Comparison of ENCODE assay signal across 26 cellular contexts in genomic region chr5:123154857-123155467, GRCh38.
DNase-seq lines count a peak whose midpoint lies in the region; ATAC-seq and TF ChIP-seq lines count a peak whose summit lies in the region.
"Had no signal": no experiment of that assay in that cellular context is flagged by ENCODE, and none has a peak within 500 bp of the region (broad histone marks: within the 10 kb centered on the region; RNA-seq: fewer than 3 reads in every experiment).

No MANE protein-coding gene starts in this region.

- no peak overlapping the region for H3K9ac ChIP-seq in mesenchymal stem cell (ENCODE audit: low read length)

- H3K9me3 Mint-ChIP-seq in activated naive CD8-positive, alpha-beta T cell treated with anti-CD3 and anti-CD28 coated beads, Interleukin-2, amount 50 U/mL, for 24 hours = no peaks in the 10 kb centered on the region
- H3K9me3 Mint-ChIP-seq: activated CD8-positive, alpha-beta T cell treated with anti-CD3 and anti-CD28 coated beads for 36 hours; activated T-helper 1 cell treated with anti-CD3 and anti-CD28 coated beads, Interleukin-12 subunit alpha, Interleukin-12 subunit beta, Interleukin-2, Interleukin-4 antibody, amounts not matched to agents 30 ng/mL and 10 ng/mL and 1 ng/mL, durations not matched to agents 14 hours and 24 hours and 36 hours; CD8-positive, alpha-beta T cell; H9; naive thymus-derived CD4-positive, alpha-beta T cell; stimulated activated naive B cell treated with anti-CD40 and anti-IgM and Interleukin-4, amounts not matched to agents 10 μg/mL and 1 μg/mL and 100 μg/mL, for 72 hours; T-helper 2 cell treated with Interferon-gamma antibody and Interleukin-4, amounts not matched to agents 5 μg/mL and 100 μg/mL, for 36 hours had no signal

- no peaks in the 10 kb centered on the region for H3K79me1 ChIP-seq in mesenchymal stem cell (replicated peaks; ENCODE audit: low read length, poor library complexity, severe bottlenecking)

- no peak overlapping the region for H3K4me3 Mint-ChIP-seq in activated naive CD8-positive, alpha-beta T cell treated with anti-CD3 and anti-CD28 coated beads, Interleukin-2, amount 50 U/mL, for 24 hours
- H3K4me3 Mint-ChIP-seq: activated CD8-positive, alpha-beta T cell treated with anti-CD3 and anti-CD28 coated beads for 36 hours; activated T-helper 1 cell treated with anti-CD3 and anti-CD28 coated beads, Interleukin-12 subunit alpha, Interleukin-12 subunit beta, Interleukin-2, Interleukin-4 antibody, amounts not matched to agents 30 ng/mL and 10 ng/mL and 1 ng/mL, durations not matched to agents 14 hours and 24 hours and 36 hours; B cell; CD8-positive, alpha-beta T cell; H9; naive thymus-derived CD4-positive, alpha-beta T cell; stimulated activated naive B cell treated with anti-CD40 and anti-IgM and Interleukin-4, amounts not matched to agents 10 μg/mL and 1 μg/mL and 100 μg/mL, for 72 hours; T-helper 2 cell treated with Interferon-gamma antibody and Interleukin-4, amounts not matched to agents 5 μg/mL and 100 μg/mL, for 36 hours had no signal

- H3K4me1 ChIP-seq in mesenchymal stem cell (ENCODE audit: control insufficient read depth, insufficient read depth, low read depth, low read length) = no peaks in the 10 kb centered on the region
- H3K4me1 ChIP-seq in thoracic aorta (ENCODE audit: control insufficient read depth in 1 of 2, low read depth in 2 of 2) = peaks cover 31 to 99% of the 10 kb centered on the region in 2 donors
- peaks cover 24% of the 10 kb centered on the region for H3K4me1 ChIP-seq in vagina
- H3K4me1 ChIP-seq: uterus had no signal

- H2BK120ac ChIP-seq in mesenchymal stem cell (ENCODE audit: low read depth, low read length) = no peak overlapping the region

- 68% methylated on average over 4 of the region's 5 CpGs for WGBS in mesenchymal stem cell

- no peak for TF ChIP-seq CTCF in coronary artery (IDR thresholded peaks at IDR 0.05)
- no peak for TF ChIP-seq CTCF in thoracic aorta (IDR thresholded peaks at IDR 0.05)
- no peak for TF ChIP-seq CTCF in vagina (IDR thresholded peaks at IDR 0.05)

- intact Hi-C loops in vagina (cut with DNase I) = no loop called here

- H2BK12ac ChIP-seq in mesenchymal stem cell (ENCODE audit: low read length in 2 of 2) = peak overlapping the region in 1 of 2 experiments; percentile 42

- TF ChIP-seq POLR2A in vagina (IDR thresholded peaks at IDR 0.05) = no peak

- no peak overlapping the region for H4K8ac ChIP-seq in mesenchymal stem cell (ENCODE audit: low read length)

- H3K36me3 Mint-ChIP-seq in activated naive CD8-positive, alpha-beta T cell treated with anti-CD3 and anti-CD28 coated beads, Interleukin-2, amount 50 U/mL, for 24 hours (ENCODE audit: low read depth) = no peaks in the 10 kb centered on the region
- H3K36me3 Mint-ChIP-seq: CD8-positive, alpha-beta T cell; naive thymus-derived CD4-positive, alpha-beta T cell; stimulated activated naive B cell treated with anti-CD40 and anti-IgM and Interleukin-4, amounts not matched to agents 10 μg/mL and 1 μg/mL and 100 μg/mL, for 72 hours had no signal

- H3K36me3 ChIP-seq in mesenchymal stem cell (ENCODE audit: control insufficient read depth in 1 of 2, insufficient read depth in 2 of 2, low read depth in 1 of 2, low read length in 2 of 2) (no peaks in the 10 kb centered on the region), thoracic aorta (peaks cover 9% of the 10 kb centered on the region), vagina (no peaks in the 10 kb centered on the region)
- H3K36me3 ChIP-seq: adrenal gland, uterus had no signal

- ATAC-seq in thoracic aorta (ENCODE audit: insufficient number of reproducible peaks, low FRiP score, low read depth) = no peak
- no peak for ATAC-seq in activated naive CD8-positive, alpha-beta T cell treated with anti-CD3 and anti-CD28 coated beads, Interleukin-2, amount 50 U/mL, for 24 hours
- ATAC-seq: activated CD8-positive, alpha-beta T cell treated with anti-CD3 and anti-CD28 coated beads for 36 hours; CD8-positive, alpha-beta T cell; GM12878; naive thymus-derived CD4-positive, alpha-beta T cell; stimulated activated naive B cell treated with anti-CD40 and anti-IgM and Interleukin-4, amounts not matched to agents 10 μg/mL and 1 μg/mL and 100 μg/mL, for 72 hours had no signal

- H3K4me1 Mint-ChIP-seq in activated naive CD8-positive, alpha-beta T cell treated with anti-CD3 and anti-CD28 coated beads, Interleukin-2, amount 50 U/mL, for 24 hours = no peaks in the 10 kb centered on the region
- H3K4me1 Mint-ChIP-seq: B cell; naive thymus-derived CD4-positive, alpha-beta T cell; stimulated activated naive B cell treated with anti-CD40 and anti-IgM and Interleukin-4, amounts not matched to agents 10 μg/mL and 1 μg/mL and 100 μg/mL, for 72 hours had no signal

- H3K4ac ChIP-seq in mesenchymal stem cell (ENCODE audit: low read depth in 1 of 2, low read length in 2 of 2) = no peak overlapping the region

- H3K27ac Mint-ChIP-seq in activated naive CD8-positive, alpha-beta T cell treated with anti-CD3 and anti-CD28 coated beads, Interleukin-2, amount 50 U/mL, for 24 hours = no peak overlapping the region
- H3K27ac Mint-ChIP-seq: activated CD8-positive, alpha-beta T cell treated with anti-CD3 and anti-CD28 coated beads for 36 hours; activated T-helper 1 cell treated with anti-CD3 and anti-CD28 coated beads, Interleukin-12 subunit alpha, Interleukin-12 subunit beta, Interleukin-2, Interleukin-4 antibody, amounts not matched to agents 30 ng/mL and 10 ng/mL and 1 ng/mL, durations not matched to agents 14 hours and 24 hours and 36 hours; B cell; CD8-positive, alpha-beta T cell; naive thymus-derived CD4-positive, alpha-beta T cell; stimulated activated naive B cell treated with anti-CD40 and anti-IgM and Interleukin-4, amounts not matched to agents 10 μg/mL and 1 μg/mL and 100 μg/mL, for 72 hours; T-helper 2 cell treated with Interferon-gamma antibody and Interleukin-4, amounts not matched to agents 5 μg/mL and 100 μg/mL, for 36 hours had no signal

- H3K4me2 ChIP-seq in mesenchymal stem cell (ENCODE audit: low read length, poor library complexity, severe bottlenecking) = no peak overlapping the region

- peak overlapping the region in 1 of 2 experiments; percentile 11 for H3K18ac ChIP-seq in mesenchymal stem cell (ENCODE audit: low read depth in 1 of 2, low read length in 2 of 2)

- H2AFZ ChIP-seq in mesenchymal stem cell (ENCODE audit: low read depth, low read length) = no peak overlapping the region

- H3K27me3 ChIP-seq in mesenchymal stem cell (ENCODE audit: control insufficient read depth in 1 of 2, insufficient read depth in 1 of 2, low read length in 2 of 2) = peaks cover 8 to 16% of the 10 kb centered on the region in 2 experiments
- no peaks in the 10 kb centered on the region for H3K27me3 ChIP-seq in thoracic aorta (replicated peaks; ENCODE audit: insufficient read depth)
- no peaks in the 10 kb centered on the region for H3K27me3 ChIP-seq in vagina
- H3K27me3 ChIP-seq: adrenal gland, uterus had no signal

- H3K4me3 ChIP-seq in coronary artery (no peak overlapping the region), mesenchymal stem cell (ENCODE audit: insufficient read depth in 1 of 2, low read depth in 1 of 2, low read length in 2 of 2) (no peak overlapping the region), thoracic aorta (peak overlapping the region; percentile 28), vagina (no peak overlapping the region)
- H3K4me3 ChIP-seq: adrenal gland, GM12878, uterus had no signal

- peak overlapping the region in 1 of 2 experiments; percentile 51 for H3K23ac ChIP-seq in mesenchymal stem cell (ENCODE audit: low read length in 2 of 2)

- no peak overlapping the region for H2BK15ac ChIP-seq in mesenchymal stem cell (ENCODE audit: low read depth, poor library complexity, severe bottlenecking)

- H2AK5ac ChIP-seq in mesenchymal stem cell (ENCODE audit: low read length, severe bottlenecking) = no peak overlapping the region

- no peak overlapping the region for H4K91ac ChIP-seq in mesenchymal stem cell (ENCODE audit: low read length)

- H3K27ac ChIP-seq in coronary artery (peak overlapping the region; percentile 29 to 30), mesenchymal stem cell (ENCODE audit: low read length, poor library complexity, severe bottlenecking) (no peak overlapping the region), thoracic aorta (peak overlapping the region; percentile 74 to 82), vagina (no peak overlapping the region)
- H3K27ac ChIP-seq: adrenal gland, uterus had no signal

- peak overlapping the region in 1 of 2 experiments; percentile 82 for H3K14ac ChIP-seq in mesenchymal stem cell (ENCODE audit: low read length in 2 of 2)

- DNase-seq in ELF-1 (ENCODE audit: low read depth, low spot score) (peak; percentile 13), coronary artery (ENCODE audit: low spot score) (no peak), mesenchymal stem cell (peak; percentile 7), thoracic aorta (ENCODE audit: low spot score) (no peak), vagina (ENCODE audit: extremely low spot score in 2 of 2) (no peak), iPS-NIHi7 (ENCODE audit: extremely low spot score) (no peak)
- DNase-seq in activated CD4-positive, alpha-beta T cell treated with anti-CD3 and anti-CD28 coated beads, Interleukin-2, amount 50 U/mL, for 48 hours = no peak
- DNase-seq in activated naive CD8-positive, alpha-beta T cell treated with anti-CD3 and anti-CD28 coated beads, Interleukin-2, amount 50 U/mL, for 24 hours = no peak
- DNase-seq: activated CD4-positive, alpha-beta T cell treated with anti-CD3 and anti-CD28 coated beads for 1 hour; activated CD8-positive, alpha-beta memory T cell treated with anti-CD3 and anti-CD28 coated beads, Interleukin-2, amount 50 U/mL, for 48 hours; activated CD8-positive, alpha-beta T cell treated with anti-CD3 and anti-CD28 coated beads for 36 hours; activated naive CD4-positive, alpha-beta T cell treated with Interleukin-2 at 50 U/mL for 16 hours; adrenal gland; CD8-positive, alpha-beta T cell; DMS153; H9; naive thymus-derived CD4-positive, alpha-beta T cell; nucleus accumbens; SIG-M5; stimulated activated CD4-positive, alpha-beta T cell treated with anti-CD3 and anti-CD28 coated beads, Interleukin-15, amount 100 ng/mL, for 24 hours; stimulated activated naive B cell treated with anti-CD40 and anti-IgM and Interleukin-4, amounts not matched to agents 10 μg/mL and 1 μg/mL and 100 μg/mL, for 72 hours; uterus had no signal

- H2BK5ac ChIP-seq in mesenchymal stem cell (ENCODE audit: low read depth, low read length, poor library complexity, severe bottlenecking) = no peak overlapping the region

- H3K27me3 Mint-ChIP-seq in activated naive CD8-positive, alpha-beta T cell treated with anti-CD3 and anti-CD28 coated beads, Interleukin-2, amount 50 U/mL, for 24 hours = peaks cover 7% of the 10 kb centered on the region
- H3K27me3 Mint-ChIP-seq: activated CD8-positive, alpha-beta T cell treated with anti-CD3 and anti-CD28 coated beads for 36 hours had no signal

- H3K9me3 ChIP-seq in mesenchymal stem cell (ENCODE audit: control insufficient read depth, low read length) (no peaks in the 10 kb centered on the region), thoracic aorta (no peaks in the 10 kb centered on the region), vagina (no peaks in the 10 kb centered on the region)
- H3K9me3 ChIP-seq: adrenal gland, uterus had no signal

Comparison
In these comparisons a context has a peak if more than half of its experiments do, and no peak if none do; other contexts are left out.
1. DNase-seq: peak in ELF-1 (single experiment) and mesenchymal stem cell (single experiment); none in coronary artery (single experiment), thoracic aorta (single experiment), vagina (0 of 2), iPS-NIHi7 (single experiment), activated CD4-positive, alpha-beta T cell treated with anti-CD3 and anti-CD28 coated beads, Interleukin-2, amount 50 U/mL, for 48 hours (0 of 2) and activated naive CD8-positive, alpha-beta T cell treated with anti-CD3 and anti-CD28 coated beads, Interleukin-2, amount 50 U/mL, for 24 hours (single experiment).
2. H3K27ac ChIP-seq: peak in coronary artery (2 of 2) and thoracic aorta (2 of 2); none in mesenchymal stem cell (single experiment) and vagina (single experiment).